In the genomic region with DNA sequence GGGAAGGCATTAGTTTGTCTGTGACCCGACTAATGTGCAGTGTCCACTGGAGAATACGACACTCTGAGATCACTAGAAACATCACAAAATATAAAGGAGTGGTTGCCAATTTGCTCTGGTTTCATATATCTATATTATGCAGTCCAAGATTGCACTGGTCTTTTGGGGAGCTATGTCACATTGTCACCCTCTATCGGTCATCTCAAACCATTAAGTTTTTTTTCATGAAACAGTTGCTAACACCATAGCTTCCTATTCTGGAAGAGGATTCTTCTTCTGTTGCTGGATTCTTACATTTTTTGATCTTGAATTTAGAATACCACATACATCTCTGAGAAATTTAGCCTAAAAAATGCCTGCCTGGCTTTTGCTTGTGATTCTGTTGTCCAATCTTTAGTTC, we compare ENCODE assay signal across 1 cellular context.
TF ChIP-seq lines count a peak whose summit lies in the region.

No MANE protein-coding gene starts in this region.

TF ChIP-seq in SK-N-SH treated with all-trans-retinoic acid at 6 μM for 48 hours, 23 proteins besides CTCF, POLR2A, EP300 and RAD21 (continued from another document):
- TF ChIP-seq TSHZ2 (CRISPR knock-in tag; IDR thresholded peaks at IDR 0.05) = no peak
- no peak for TF ChIP-seq OSR1 (CRISPR knock-in tag; IDR thresholded peaks at IDR 0.05)
